ENCODE assay signal across 10 cellular contexts in genomic region chr20:50475879-50476292, GRCh38. TPM values are rescaled to one million over a fixed set of nuclear protein-coding genes. Genes with fewer than 3 reads are reported as not detected.
DNase-seq lines count a peak whose midpoint lies in the region; ATAC-seq and TF ChIP-seq lines count a peak whose summit lies in the region.
"Had no signal": no experiment of that assay in that cellular context is flagged by ENCODE, and none has a peak within 500 bp of the region (broad histone marks: within the 10 kb centered on the region; RNA-seq: fewer than 3 reads in every experiment).

No MANE protein-coding gene starts in this region.

- H3K4me3 ChIP-seq in SK-N-MC (peak overlapping the region; percentile 11; the same call in 1 of the 2 replicates), fibroblast of pulmonary artery (replicated peaks; ENCODE audit: low read depth, low read length) (no peak overlapping the region)
- H3K4me3 ChIP-seq: SJCRH30 had no signal

- H3K4me3 Mint-ChIP-seq in stimulated activated naive CD8-positive, alpha-beta T cell treated with anti-CD3 and anti-CD28 coated beads, Interleukin-15, amount 100 ng/mL, for 72 hours: no peak overlapping the region

- no peaks in the 10 kb centered on the region for H3K9me3 ChIP-seq in SK-N-MC (ENCODE audit: low read depth, low read length)
- H3K9me3 ChIP-seq: SJCRH30 had no signal

- H3K27ac ChIP-seq in SK-N-MC: peak overlapping the region; percentile 69; the same call in 1 of the 2 replicates
- H3K27ac ChIP-seq: SJCRH30 had no signal

- H3K4me1 Mint-ChIP-seq in stimulated activated naive CD8-positive, alpha-beta T cell treated with anti-CD3 and anti-CD28 coated beads, Interleukin-15, amount 100 ng/mL, for 72 hours: peaks cover 16% of the 10 kb centered on the region

- intact Hi-C loops in sciatic nerve (cut with DNase I): loop anchor here (10.0 kb wide), 1 partner anchor 109 kb away; no protein-coding TSS in a partner anchor

- H3K27me3 Mint-ChIP-seq in stimulated activated naive CD8-positive, alpha-beta T cell treated with anti-CD3 and anti-CD28 coated beads, Interleukin-15, amount 100 ng/mL, for 72 hours: peaks cover 7% of the 10 kb centered on the region

- peak overlapping the region in 1 of 2 donors; percentile 11 for H3K27ac Mint-ChIP-seq in stimulated activated naive CD8-positive, alpha-beta T cell treated with anti-CD3 and anti-CD28 coated beads, Interleukin-15, amount 100 ng/mL, for 72 hours

- DNase-seq in HPDE6-E6E7 (ENCODE audit: extremely low spot score) (peak; percentile 90), SK-N-MC (ENCODE audit: low read depth, low spot score) (no peak), fibroblast of pulmonary artery (ENCODE audit: low read depth) (peak; percentile 65), sciatic nerve (ENCODE audit: low spot score) (no peak), KBM-7 (no peak)
- no peak for DNase-seq in stimulated activated naive CD8-positive, alpha-beta T cell treated with anti-CD3 and anti-CD28 coated beads, Interleukin-15, amount 100 ng/mL, for 72 hours
- DNase-seq: MV-4-11, SJCRH30 had no signal

- no peak for TF ChIP-seq CTCF in fibroblast of pulmonary artery (IDR thresholded peaks at IDR 0.05; ENCODE audit: low read length, missing control alignments)

- peak overlapping the region; percentile 17 for H3K9ac ChIP-seq in SK-N-MC (ENCODE audit: insufficient read length)

- in situ Hi-C loops in KBM-7 (cut with MboI; ENCODE audit: low pct_unique_long_range_greater_than_20kb, low sequenced_read_pairs): loop anchor here (10.0 kb wide), 1 partner anchor 99 kb away; no protein-coding TSS in a partner anchor

- no peaks in the 10 kb centered on the region for H3K36me3 ChIP-seq in SK-N-MC (ENCODE audit: insufficient read depth, low read length)
- H3K36me3 ChIP-seq: SJCRH30 had no signal

- ATAC-seq in sciatic nerve (peak; percentile 50), GM21737 (IDR thresholded peaks at IDR 0.05; ENCODE audit: unreplicated experiment) (no peak), HG03520 (IDR thresholded peaks at IDR 0.05; ENCODE audit: unreplicated experiment) (no peak)
- ATAC-seq in stimulated activated naive CD8-positive, alpha-beta T cell treated with anti-CD3 and anti-CD28 coated beads, Interleukin-15, amount 100 ng/mL, for 72 hours: no peak

- no peaks in the 10 kb centered on the region for H3K9me3 Mint-ChIP-seq in stimulated activated naive CD8-positive, alpha-beta T cell treated with anti-CD3 and anti-CD28 coated beads, Interleukin-15, amount 100 ng/mL, for 72 hours

RNA-seq across cellular contexts. Expression of gene PTPN1, which starts 34.3 kb away (rescaled TPM):
- 25.8 TPM for total RNA-seq in sciatic nerve

Comparison
In these comparisons a context has a peak if more than half of its experiments do, and no peak if none do; other contexts are left out.
1. DNase-seq: peak in HPDE6-E6E7 (single experiment) and fibroblast of pulmonary artery (single experiment); none in SK-N-MC (single experiment), sciatic nerve (single experiment), KBM-7 (single experiment) and stimulated activated naive CD8-positive, alpha-beta T cell treated with anti-CD3 and anti-CD28 coated beads, Interleukin-15, amount 100 ng/mL, for 72 hours (0 of 2).